In genomic region chr7:65509368-65510186, GRCh38 we compare ENCODE assay signal across 8 cellular contexts.
DNase-seq lines count a peak whose midpoint lies in the region; ATAC-seq and TF ChIP-seq lines count a peak whose summit lies in the region.

No MANE protein-coding gene starts in this region.

- H3K27me3 ChIP-seq in GM23248 (replicated peaks; ENCODE audit: insufficient read depth): peaks cover 29% of the 10 kb centered on the region
- peaks cover 0 to 46% (median 9%) of the 10 kb centered on the region in 4 donors for H3K27me3 ChIP-seq in esophagus squamous epithelium
- H3K27me3 ChIP-seq in psoas muscle (ENCODE audit: insufficient read depth in 3 of 3, low read length in 2 of 3): peaks cover 0 to 12% (median 9%) of the 10 kb centered on the region in 3 donors

- TF ChIP-seq POLR2A in esophagus squamous epithelium (IDR thresholded peaks at IDR 0.05): no peak

- intact Hi-C loops in esophagus squamous epithelium (cut with DNase I): no loop called here
- intact Hi-C loops in psoas muscle (cut with DNase I): no loop called here

- H3K4me1 ChIP-seq in GM23248 (ENCODE audit: insufficient read depth) (no peaks in the 10 kb centered on the region), esophagus squamous epithelium (peaks cover 0 to 19% (median 0%) of the 10 kb centered on the region in 3 donors), psoas muscle (no peaks in the 10 kb centered on the region)

- no peaks in the 10 kb centered on the region for H4K20me1 ChIP-seq in GM23248 (ENCODE audit: insufficient read depth)

- 2% methylated on average over 42 to 83 of the region's 85 CpGs for WGBS in GM23248 (ENCODE audit: low coverage in 1 of 2, low lambda C conversion rate in 2 of 2, missing lambda C conversion rate in 2 of 2), 2 experiments
- WGBS in esophagus squamous epithelium, 2 donors: 1 to 2% methylated on average over 76 to 84 of the region's 85 CpGs
- WGBS in psoas muscle, 3 donors: 1% methylated on average over 52 to 85 of the region's 85 CpGs

- peak overlapping the region; percentile 72 for H3K4me3 ChIP-seq in GM23248
- peak overlapping the region; percentile 29 to 60 (median 47) for H3K4me3 ChIP-seq in esophagus squamous epithelium
- peak overlapping the region; percentile 47 for H3K4me3 ChIP-seq in psoas muscle

- H3K4me2 ChIP-seq in GM23248 (ENCODE audit: unreplicated experiment): peak overlapping the region; percentile 67

- TF ChIP-seq CTCF in esophagus squamous epithelium (IDR thresholded peaks at IDR 0.05): no peak
- no peak for TF ChIP-seq CTCF in psoas muscle (IDR thresholded peaks at IDR 0.05)

- peak overlapping the region; percentile 53 for H3K9ac ChIP-seq in GM23248

- in situ Hi-C loops in GM23248 (cut with MboI): no loop called here

- H3K36me3 ChIP-seq in GM23248 (ENCODE audit: low read depth) (no peaks in the 10 kb centered on the region), esophagus squamous epithelium (no peaks in the 10 kb centered on the region), psoas muscle (ENCODE audit: insufficient read depth in 1 of 2, low read depth in 1 of 2) (no peaks in the 10 kb centered on the region)

- no peaks in the 10 kb centered on the region for H3K9me3 ChIP-seq in GM23248 (ENCODE audit: low read depth)
- no peaks in the 10 kb centered on the region for H3K9me3 ChIP-seq in esophagus squamous epithelium
- H3K9me3 ChIP-seq in psoas muscle: no peaks in the 10 kb centered on the region

- H3K27ac ChIP-seq in GM23248: no peak overlapping the region
- H3K27ac ChIP-seq in esophagus squamous epithelium: no peak overlapping the region
- H3K27ac ChIP-seq in psoas muscle: no peak overlapping the region

- ATAC-seq in psoas muscle (no peak), HG02798 (IDR thresholded peaks at IDR 0.05; ENCODE audit: poor library complexity, unreplicated experiment) (no peak)

- no peaks in the 10 kb centered on the region for H3K79me2 ChIP-seq in GM23248 (ENCODE audit: insufficient read depth)

- no peaks in the 10 kb centered on the region for H3F3A ChIP-seq in GM23248 (ENCODE audit: insufficient read depth)

- H3K9me2 ChIP-seq in GM23248 (ENCODE audit: insufficient read depth): no peaks in the 10 kb centered on the region; the same call in 1 of the 2 replicates

- DNase-seq in GM23248 (peak; percentile 37), RPMI8226 (peak; percentile 48), esophagus squamous epithelium (lab: John Stamatoyannopoulos, UW) (no peak), psoas muscle (peak; percentile 10 to 38), DMS153 (lab: John Stamatoyannopoulos, UW) (no peak), DMS79 (lab: John Stamatoyannopoulos, UW) (no peak), cerebellar cortex (ENCODE audit: low spot score) (no peak)

- H2AFZ ChIP-seq in GM23248: peak overlapping the region; percentile 79

Comparison
In these comparisons a context has a peak if more than half of its experiments do, and no peak if none do; other contexts are left out.
1. DNase-seq: peak in GM23248 (single experiment), RPMI8226 (single experiment) and psoas muscle (2 of 2); none in esophagus squamous epithelium (single experiment), DMS153 (single experiment), DMS79 (single experiment) and cerebellar cortex (single experiment).
2. Peak in every context shown above with its lines, with median percentiles within 50 percentile points of each other: H3K4me3 ChIP-seq.